19 cellular contexts compared by ENCODE assay signal in genomic region chr9:70069734-70070133, GRCh38. TPM values are rescaled to one million over a fixed set of nuclear protein-coding genes. Genes with fewer than 3 reads are reported as not detected.
DNase-seq lines count a peak whose midpoint lies in the region; ATAC-seq, FAIRE-seq and TF ChIP-seq lines count a peak whose summit lies in the region.
"Had no signal": no experiment of that assay in that cellular context is flagged by ENCODE, and none has a peak within 500 bp of the region (broad histone marks: within the 10 kb centered on the region; RNA-seq: fewer than 3 reads in every experiment).

No MANE protein-coding gene starts in this region.

- no peak for TF ChIP-seq EP300 in transverse colon (IDR thresholded peaks at IDR 0.05; ENCODE audit: low read depth)

- in situ Hi-C loops in transverse colon (cut with MboI; ENCODE audit: low pct_ligation_motif_present in 1 of 4, low pct_unique_long_range_greater_than_20kb in 1 of 4, low sequenced_read_pairs in 3 of 4) = no loop called here

- peak; percentile 8 for FAIRE-seq in endometrium (lab: Jason Lieb, UNC)
- FAIRE-seq: HepG2 had no signal

- intact Hi-C loops in left ventricle myocardium superior (cut with micrococcal nuclease) (no loop called here), sciatic nerve (cut with DNase I) (no loop called here), transverse colon (cut with DNase I; ENCODE audit: low total_unique reads) (no loop called here)

- H3K9me3 ChIP-seq in transverse colon = no peaks in the 10 kb centered on the region
- H3K9me3 ChIP-seq: BE2C had no signal

- 70 to 100% methylated on average over 2 to 3 of the region's 3 CpGs for WGBS in transverse colon (ENCODE audit: low coverage in 1 of 2), 2 donors

- H3K27ac ChIP-seq in transverse colon (peak overlapping the region; percentile 77 to 90 (median 83)), caudate nucleus (ENCODE audit: low read depth, low read length) (no peak overlapping the region)
- H3K27ac ChIP-seq: KMS-11, PC-9 had no signal

- no peak for TF ChIP-seq CTCF in transverse colon (IDR thresholded peaks at IDR 0.05)

- H3K27me3 ChIP-seq in transverse colon = no peaks in the 10 kb centered on the region

- TF ChIP-seq POLR2A in transverse colon (IDR thresholded peaks at IDR 0.05) = no peak

- H3K36me3 ChIP-seq in transverse colon = no peaks in the 10 kb centered on the region
- H3K36me3 ChIP-seq: BE2C had no signal

- peak; percentile 61 for ATAC-seq in left ventricle myocardium superior
- ATAC-seq in sciatic nerve = peak; percentile 47
- ATAC-seq in HG02588 (IDR thresholded peaks at IDR 0.05; ENCODE audit: unreplicated experiment) = no peak
- ATAC-seq: HepG2 had no signal

- H3K4me1 ChIP-seq in transverse colon = peaks cover 19 to 80% (median 28%) of the 10 kb centered on the region in 4 donors
- H3K4me1 ChIP-seq: BE2C had no signal

- H3K4me3 ChIP-seq in transverse colon = no peak overlapping the region
- H3K4me3 ChIP-seq: PC-9 had no signal

- DNase-seq in left ventricle myocardium superior (no peak), sciatic nerve (ENCODE audit: low spot score) (no peak), transverse colon (no peak), SHP77 treated with DMSO at 0.1 percent for 48 hours (lab: John Stamatoyannopoulos, UW) (no peak), NCI-H2227 treated with DMSO at 0.1 percent for 48 hours (lab: John Stamatoyannopoulos, UW) (no peak), caudate nucleus (lab: John Stamatoyannopoulos, UW) (no peak)
- DNase-seq: BE2C; CD4-positive, alpha-beta memory T cell; GF-D8; GOT3; NCI-H1092; NCI-H446; PC-9; SHP77 had no signal

RNA-seq across cellular contexts. Expression of gene MAMDC2, which starts 26.1 kb away (rescaled TPM):
- total RNA-seq in left ventricle myocardium superior (8.9 TPM), sciatic nerve (18.5 TPM), transverse colon (10 to 100 TPM in 3 of 4 donors, 1 to 10 TPM in 1; 7.4 to 40.5 (median 28.9) TPM)
- total RNA-seq: CD4-positive, alpha-beta memory T cell; HepG2; MCF 10A had no signal
